9 cellular contexts compared by ENCODE assay signal in genomic region chr10:62036186-62037081, GRCh38.
DNase-seq lines count a peak whose midpoint lies in the region; ATAC-seq and TF ChIP-seq lines count a peak whose summit lies in the region.
"Had no signal": no experiment of that assay in that cellular context is flagged by ENCODE, and none has a peak within 500 bp of the region (broad histone marks: within the 10 kb centered on the region; RNA-seq: fewer than 3 reads in every experiment).

No MANE protein-coding gene starts in this region.

- H2AFZ ChIP-seq in PC-3 (ENCODE audit: low read length) = peak overlapping the region; percentile 38

- H3K4me2 ChIP-seq in PC-3 (ENCODE audit: low read length) = peak overlapping the region; percentile 78

- TF ChIP-seq EP300 in esophagus muscularis mucosa (IDR thresholded peaks at IDR 0.05) = no peak

- peaks cover 42% of the 10 kb centered on the region for H3K4me1 ChIP-seq in PC-3 (ENCODE audit: insufficient read depth, low read length)
- H3K4me1 ChIP-seq in esophagus muscularis mucosa = peaks cover 33 to 66% (median 57%) of the 10 kb centered on the region in 4 donors

- no TSS peak for BruUV-seq in PC-3 (replicated peaks; lab: Mats Ljungman, UMichigan)

- CTCF ChIA-PET in PC-3 (lab: Charles Lee) = interaction anchor here (1.5 to 3.5 kb wide), 4 partner anchors 93 to 136 kb away, joined by 4 to 62 read pairs (median 13); partner anchors contain the start of gene ARID5B

- no peak overlapping the region for H3K4me3 Mint-ChIP-seq in T-helper 2 cell treated with Interferon-gamma antibody and Interleukin-4, amounts not matched to agents 5 μg/mL and 100 μg/mL, for 36 hours
- no peak overlapping the region for H3K4me3 Mint-ChIP-seq in stimulated activated memory B cell treated with anti-CD40 and anti-IgM and Interleukin-4, amounts not matched to agents 10 μg/mL and 1 μg/mL and 100 μg/mL, for 72 hours

- ATAC-seq in PC-3 (peak; percentile 2; the same call in 1 of the 2 replicates), sciatic nerve (no peak), HG03439 (IDR thresholded peaks at IDR 0.05; ENCODE audit: unreplicated experiment) (no peak)
- no peak for ATAC-seq in stimulated activated memory B cell treated with anti-CD40 and anti-IgM and Interleukin-4, amounts not matched to agents 10 μg/mL and 1 μg/mL and 100 μg/mL, for 72 hours

- H3K4me1 Mint-ChIP-seq in T-helper 2 cell treated with Interferon-gamma antibody and Interleukin-4, amounts not matched to agents 5 μg/mL and 100 μg/mL, for 36 hours (ENCODE audit: low read depth) = peaks cover 52% of the 10 kb centered on the region
- peaks cover 77% of the 10 kb centered on the region for H3K4me1 Mint-ChIP-seq in stimulated activated memory B cell treated with anti-CD40 and anti-IgM and Interleukin-4, amounts not matched to agents 10 μg/mL and 1 μg/mL and 100 μg/mL, for 72 hours

- peak overlapping the region; percentile 46; the same call in 1 of the 2 replicates for H3K4me3 ChIP-seq in PC-3 (ENCODE audit: low read length)
- no peak overlapping the region for H3K4me3 ChIP-seq in esophagus muscularis mucosa
- H3K4me3 ChIP-seq: cardiac muscle cell had no signal

- peak overlapping the region; percentile 15 for H3K27ac Mint-ChIP-seq in T-helper 2 cell treated with Interferon-gamma antibody and Interleukin-4, amounts not matched to agents 5 μg/mL and 100 μg/mL, for 36 hours
- peak overlapping the region; percentile 99 for H3K27ac Mint-ChIP-seq in stimulated activated memory B cell treated with anti-CD40 and anti-IgM and Interleukin-4, amounts not matched to agents 10 μg/mL and 1 μg/mL and 100 μg/mL, for 72 hours

- 73% methylated on average over 10 of the region's 11 CpGs for WGBS in esophagus muscularis mucosa

- H3K36me3 ChIP-seq in PC-3 (ENCODE audit: low read depth, low read length) (no peaks in the 10 kb centered on the region), esophagus muscularis mucosa (no peaks in the 10 kb centered on the region)
- H3K36me3 ChIP-seq: cardiac muscle cell had no signal

- peak overlapping the region; percentile 85 for H3K27ac ChIP-seq in PC-3 (ENCODE audit: low read length)
- peak overlapping the region; percentile 74 to 78 (median 75) for H3K27ac ChIP-seq in esophagus muscularis mucosa (replicated peaks in 1 of 4)
- H3K27ac ChIP-seq: cardiac muscle cell had no signal

- H3K27me3 Mint-ChIP-seq in T-helper 2 cell treated with Interferon-gamma antibody and Interleukin-4, amounts not matched to agents 5 μg/mL and 100 μg/mL, for 36 hours (ENCODE audit: low read depth) = no peaks in the 10 kb centered on the region
- no peaks in the 10 kb centered on the region for H3K27me3 Mint-ChIP-seq in stimulated activated memory B cell treated with anti-CD40 and anti-IgM and Interleukin-4, amounts not matched to agents 10 μg/mL and 1 μg/mL and 100 μg/mL, for 72 hours

- no peak for TF ChIP-seq POLR2A in esophagus muscularis mucosa (IDR thresholded peaks at IDR 0.05; ENCODE audit: low read depth)

- TF ChIP-seq CTCF in PC-3 (conservative IDR thresholded peaks at IDR 0.05; ENCODE audit: low read depth, low read length) = no peak
- TF ChIP-seq CTCF in esophagus muscularis mucosa (IDR thresholded peaks at IDR 0.05) = no peak

- no peaks in the 10 kb centered on the region for H3K9me2 ChIP-seq in PC-3 (replicated peaks; ENCODE audit: low read length)

- peak overlapping the region; percentile 68 for H3K9ac ChIP-seq in PC-3 (ENCODE audit: low read length)

- no peaks in the 10 kb centered on the region for H4K20me1 ChIP-seq in PC-3 (ENCODE audit: low read length)

- H3K79me2 ChIP-seq in PC-3 (ENCODE audit: low read length) = no peaks in the 10 kb centered on the region

- POLR2A ChIA-PET in PC-3 (lab: Charles Lee; ENCODE audit: unreplicated experiment) = interaction anchor here (0.5 to 1.9 kb wide), 6 partner anchors 92 to 378 kb away, joined by 3 to 25 read pairs (median 4); no protein-coding TSS in a partner anchor

- DNase-seq in T-helper 2 cell treated with Interferon-gamma antibody and Interleukin-4, amounts not matched to agents 5 μg/mL and 100 μg/mL, for 36 hours (ENCODE audit: low spot score) = no peak
- DNase-seq in T-helper 2 cell = no peak
- peak; percentile 63 for DNase-seq in PC-3
- no peak for DNase-seq in esophagus muscularis mucosa (ENCODE audit: extremely low spot score)
- DNase-seq in sciatic nerve (ENCODE audit: low spot score) = no peak
- DNase-seq in anterior cingulate cortex (lab: John Stamatoyannopoulos, UW) = no peak

- peaks cover 10% of the 10 kb centered on the region for H3K36me3 Mint-ChIP-seq in T-helper 2 cell treated with Interferon-gamma antibody and Interleukin-4, amounts not matched to agents 5 μg/mL and 100 μg/mL, for 36 hours (ENCODE audit: low read depth)
- peaks cover 52% of the 10 kb centered on the region for H3K36me3 Mint-ChIP-seq in stimulated activated memory B cell treated with anti-CD40 and anti-IgM and Interleukin-4, amounts not matched to agents 10 μg/mL and 1 μg/mL and 100 μg/mL, for 72 hours

- peaks cover 11% of the 10 kb centered on the region for H3F3A ChIP-seq in PC-3 (ENCODE audit: low read length, unreplicated experiment)

- H3K9me3 ChIP-seq in PC-3 (ENCODE audit: low read length) (no peaks in the 10 kb centered on the region), esophagus muscularis mucosa (no peaks in the 10 kb centered on the region)

- intact Hi-C loops in PC-3 (cut with micrococcal nuclease) = loop anchor here (5.0 kb wide), 2 partner anchors 376 to 781 kb away; partner anchors contain the start of gene EGR2
- intact Hi-C loops in esophagus muscularis mucosa (cut with DNase I) = loop anchor here (5.0 to 10.0 kb wide), 2 partner anchors 134 to 272 kb away; partner anchors contain the start of gene ARID5B
- intact Hi-C loops in sciatic nerve (cut with DNase I) = no loop called here

- H3K27me3 ChIP-seq in PC-3 (ENCODE audit: low read length) = no peaks in the 10 kb centered on the region
- no peaks in the 10 kb centered on the region for H3K27me3 ChIP-seq in esophagus muscularis mucosa
- H3K27me3 ChIP-seq: cardiac muscle cell had no signal

- H3K9me3 Mint-ChIP-seq in T-helper 2 cell treated with Interferon-gamma antibody and Interleukin-4, amounts not matched to agents 5 μg/mL and 100 μg/mL, for 36 hours = no peaks in the 10 kb centered on the region
- no peaks in the 10 kb centered on the region for H3K9me3 Mint-ChIP-seq in stimulated activated memory B cell treated with anti-CD40 and anti-IgM and Interleukin-4, amounts not matched to agents 10 μg/mL and 1 μg/mL and 100 μg/mL, for 72 hours
